1 cellular context compared by ENCODE assay signal in genomic region chr17:67244621-67245072, GRCh38.
TF ChIP-seq lines count a peak whose summit lies in the region.

No MANE protein-coding gene starts in this region.

TF ChIP-seq in GM12878, 131 proteins besides CTCF, POLR2A, EP300 and RAD21 (continued from another document):
- no peak for TF ChIP-seq PRDM15 (CRISPR knock-in tag; IDR thresholded peaks at IDR 0.05)
- TF ChIP-seq BCL11A (IDR thresholded peaks at IDR 0.05; ENCODE audit: low read depth, low read length), result no peak
- no peak for TF ChIP-seq POU2F2 (IDR thresholded peaks at IDR 0.05; ENCODE audit: borderline replicate concordance, low read depth, low read length)
- TF ChIP-seq ZNF207 (IDR thresholded peaks at IDR 0.05; ENCODE audit: borderline replicate concordance), result 0 out of 2 replicates have a peak, but pooled peaks have one; percentile 60
- TF ChIP-seq RELA (IDR thresholded peaks at IDR 0.05; ENCODE audit: borderline replicate concordance, partially characterized antibody), result no peak
- TF ChIP-seq SP1 (IDR thresholded peaks at IDR 0.05; ENCODE audit: low read depth, low read length), result no peak
- TF ChIP-seq BHLHE40 (IDR thresholded peaks at IDR 0.05; ENCODE audit: borderline replicate concordance in 1 of 2, low read depth in 2 of 2, low read length in 1 of 2), result peak; percentile 51 to 89; a peak in 2 of 4 replicates
- TF ChIP-seq ESRRA (IDR thresholded peaks at IDR 0.05; ENCODE audit: low read length), result no peak
- no peak for TF ChIP-seq ZNF384 (IDR thresholded peaks at IDR 0.05; ENCODE audit: borderline replicate concordance, low read depth, low read length)
- no peak; the same call in 1 of the 2 replicates for TF ChIP-seq PML (IDR thresholded peaks at IDR 0.05; ENCODE audit: low read length)
- no peak for TF ChIP-seq MXI1 (IDR thresholded peaks at IDR 0.05; ENCODE audit: low read depth, low read length)
